Comparison of ENCODE assay signal across 14 cellular contexts in genomic region chr5:66653380-66653779, GRCh38. TPM values are rescaled to one million over a fixed set of nuclear protein-coding genes. Genes with fewer than 3 reads are reported as not detected.
DNase-seq lines count a peak whose midpoint lies in the region; ATAC-seq and TF ChIP-seq lines count a peak whose summit lies in the region.
"Had no signal": no experiment of that assay in that cellular context is flagged by ENCODE, and none has a peak within 500 bp of the region (broad histone marks: within the 10 kb centered on the region; RNA-seq: fewer than 3 reads in every experiment).

No MANE protein-coding gene starts in this region.

- TF ChIP-seq EP300 in tibial nerve (IDR thresholded peaks at IDR 0.05): no peak

- peaks cover 12% of the 10 kb centered on the region for H3K9me3 ChIP-seq in DND-41 (ENCODE audit: insufficient read depth, low read length, severe bottlenecking)
- no peaks in the 10 kb centered on the region for H3K9me3 ChIP-seq in MG63
- no peaks in the 10 kb centered on the region for H3K9me3 ChIP-seq in mammary epithelial cell (replicated peaks; ENCODE audit: insufficient read depth, low read length)
- no peaks in the 10 kb centered on the region for H3K9me3 ChIP-seq in lung (ENCODE audit: control insufficient read depth in 2 of 2, insufficient read depth in 1 of 2, low read length in 1 of 2)
- peaks cover 0 to 3% (median 0%) of the 10 kb centered on the region in 4 donors for H3K9me3 ChIP-seq in tibial nerve
- H3K9me3 ChIP-seq in uterus: no peaks in the 10 kb centered on the region
- peaks cover 0 to 12% (median 3%) of the 10 kb centered on the region in 8 donors for H3K9me3 ChIP-seq in spleen
- H3K9me3 ChIP-seq: stomach had no signal

- no peak overlapping the region for H3K27ac ChIP-seq in DND-41 (ENCODE audit: low read length)
- no peak overlapping the region for H3K27ac ChIP-seq in mammary epithelial cell (ENCODE audit: insufficient read depth, low read depth, low read length)
- H3K27ac ChIP-seq in lung (ENCODE audit: low read depth in 1 of 2, low read length in 1 of 2): no peak overlapping the region
- no peak overlapping the region for H3K27ac ChIP-seq in tibial nerve
- H3K27ac ChIP-seq in uterus: no peak overlapping the region
- no peak overlapping the region for H3K27ac ChIP-seq in spleen
- H3K27ac ChIP-seq: BLaER1 treated with 17β-estradiol and CSF1 and Interleukin-3, amounts not matched to agents 10 nM and 100 nM; stomach had no signal

- peaks cover 19% of the 10 kb centered on the region; the same call in 1 of the 2 replicates for H3K79me2 ChIP-seq in DND-41 (ENCODE audit: insufficient read depth, low read length)
- H3K79me2 ChIP-seq in mammary epithelial cell (ENCODE audit: insufficient read depth, low read length): no peaks in the 10 kb centered on the region

- peaks cover 3% of the 10 kb centered on the region; the same call in 1 of the 2 replicates for H3K36me3 ChIP-seq in DND-41 (ENCODE audit: insufficient read depth, low read length)
- no peaks in the 10 kb centered on the region for H3K36me3 ChIP-seq in MG63
- no peaks in the 10 kb centered on the region for H3K36me3 ChIP-seq in mammary epithelial cell (ENCODE audit: insufficient read depth, low read length)
- H3K36me3 ChIP-seq in lung (ENCODE audit: control insufficient read depth in 2 of 2, insufficient read depth in 2 of 2, low read length in 2 of 2): no peaks in the 10 kb centered on the region
- no peaks in the 10 kb centered on the region for H3K36me3 ChIP-seq in tibial nerve
- no peaks in the 10 kb centered on the region for H3K36me3 ChIP-seq in uterus
- no peaks in the 10 kb centered on the region for H3K36me3 ChIP-seq in spleen
- H3K36me3 ChIP-seq: BLaER1 treated with 17β-estradiol and CSF1 and Interleukin-3, amounts not matched to agents 10 nM and 100 nM; stomach had no signal

- TF ChIP-seq CTCF in DND-41 (IDR thresholded peaks at IDR 0.05; ENCODE audit: borderline replicate concordance, extremely low read depth, low read length, poor library complexity, severe bottlenecking) (no peak), mammary epithelial cell (conservative IDR thresholded peaks at IDR 0.05 in 1 of 2, IDR thresholded peaks at IDR 0.05 in 1 of 2; ENCODE audit: extremely low read depth in 1 of 2, insufficient read depth in 1 of 2, low read depth in 1 of 2, low read length in 2 of 2) (no peak), lung (IDR thresholded peaks at IDR 0.05; ENCODE audit: control extremely low read depth, extremely low read depth) (no peak), tibial nerve (IDR thresholded peaks at IDR 0.05) (no peak), uterus (IDR thresholded peaks at IDR 0.05) (no peak), spleen (IDR thresholded peaks at IDR 0.05 in 8 of 11, conservative IDR thresholded peaks at IDR 0.05 in 3 of 11) (no peak)

- no peaks in the 10 kb centered on the region for H3K4me1 ChIP-seq in DND-41 (ENCODE audit: insufficient read depth, low read length)
- H3K4me1 ChIP-seq in mammary epithelial cell (ENCODE audit: insufficient read depth, low read length): peaks cover 5% of the 10 kb centered on the region
- peaks cover 0 to 29% of the 10 kb centered on the region in 2 donors for H3K4me1 ChIP-seq in lung (ENCODE audit: control insufficient read depth in 2 of 2, insufficient read depth in 2 of 2, low read length in 2 of 2)
- H3K4me1 ChIP-seq in tibial nerve: peaks cover 0 to 7% (median 0%) of the 10 kb centered on the region in 4 donors
- no peaks in the 10 kb centered on the region for H3K4me1 ChIP-seq in uterus
- no peaks in the 10 kb centered on the region for H3K4me1 ChIP-seq in spleen
- H3K4me1 ChIP-seq: BLaER1 treated with 17β-estradiol and CSF1 and Interleukin-3, amounts not matched to agents 10 nM and 100 nM; stomach had no signal

- H2AFZ ChIP-seq in DND-41 (ENCODE audit: low read depth, low read length): no peak overlapping the region
- H2AFZ ChIP-seq in mammary epithelial cell (ENCODE audit: low read depth, low read length): no peak overlapping the region

- no TSS peak for BruUV-seq in mammary epithelial cell (replicated peaks; lab: Mats Ljungman, UMichigan)

- H3K9ac ChIP-seq in DND-41 (ENCODE audit: low read depth, low read length): no peak overlapping the region
- no peak overlapping the region for H3K9ac ChIP-seq in mammary epithelial cell (ENCODE audit: insufficient read depth, low read length)
- H3K9ac ChIP-seq: BLaER1 treated with 17β-estradiol and CSF1 and Interleukin-3, amounts not matched to agents 10 nM and 100 nM had no signal

- peaks cover 5% of the 10 kb centered on the region; the same call in 1 of the 2 replicates for H4K20me1 ChIP-seq in DND-41 (ENCODE audit: insufficient read depth, low read length)
- H4K20me1 ChIP-seq in mammary epithelial cell (ENCODE audit: insufficient read depth, low read length): no peaks in the 10 kb centered on the region
- H4K20me1 ChIP-seq: BLaER1 treated with 17β-estradiol and CSF1 and Interleukin-3, amounts not matched to agents 10 nM and 100 nM had no signal

- no peak for TF ChIP-seq POLR2A in tibial nerve (IDR thresholded peaks at IDR 0.05)
- no peak for TF ChIP-seq POLR2A in uterus (IDR thresholded peaks at IDR 0.05)
- no peak for TF ChIP-seq POLR2A in spleen (IDR thresholded peaks at IDR 0.05)

- intact Hi-C loops in mammary epithelial cell (cut with micrococcal nuclease): no loop called here
- intact Hi-C loops in uterus (cut with DNase I; ENCODE audit: low total_unique reads): no loop called here
- intact Hi-C loops in spleen (cut with DNase I; ENCODE audit: low total_unique reads): no loop called here

- ATAC-seq in DND-41 (ENCODE audit: insufficient read depth, low read depth) (peak; percentile 33; the same call in 2 of the 3 replicates), lung (ENCODE audit: insufficient read depth, low FRiP score) (peak; percentile 27)
- ATAC-seq: activated T-cell treated with anti-CD3 and anti-CD28 coated beads, Interleukin-2, amount 50 U/mL, for 4 hours had no signal

- CTCF ChIA-PET in mammary epithelial cell (lab: Charles Lee; ENCODE audit: low non-redundant PET): no interaction called here

- no peaks in the 10 kb centered on the region for H3K27me3 ChIP-seq in DND-41 (ENCODE audit: insufficient read depth, low read length, poor library complexity)
- H3K27me3 ChIP-seq in MG63: no peaks in the 10 kb centered on the region
- no peaks in the 10 kb centered on the region for H3K27me3 ChIP-seq in mammary epithelial cell (ENCODE audit: insufficient read depth, low read length)
- no peaks in the 10 kb centered on the region for H3K27me3 ChIP-seq in lung (ENCODE audit: control insufficient read depth, insufficient read depth)
- H3K27me3 ChIP-seq in tibial nerve: no peaks in the 10 kb centered on the region
- H3K27me3 ChIP-seq in uterus: no peaks in the 10 kb centered on the region
- no peaks in the 10 kb centered on the region for H3K27me3 ChIP-seq in spleen (replicated peaks in 1 of 7)
- H3K27me3 ChIP-seq: BLaER1 treated with 17β-estradiol and CSF1 and Interleukin-3, amounts not matched to agents 10 nM and 100 nM; stomach had no signal

- dilution Hi-C loops in mammary epithelial cell (cut with HindIII; ENCODE audit: low sequenced_read_pairs): no loop called here

- H3K4me2 ChIP-seq in DND-41 (ENCODE audit: insufficient read depth, low read length) (no peak overlapping the region), mammary epithelial cell (ENCODE audit: insufficient read depth, low read depth, low read length) (no peak overlapping the region)
- H3K4me2 ChIP-seq: BLaER1 treated with 17β-estradiol and CSF1 and Interleukin-3, amounts not matched to agents 10 nM and 100 nM had no signal

- DNase-seq in DND-41: no peak
- DNase-seq in MG63: peak; percentile 92
- peak; percentile 85 for DNase-seq in mammary epithelial cell
- DNase-seq in lung (ENCODE audit: low spot score): no peak
- no peak for DNase-seq in tibial nerve (ENCODE audit: low spot score in 2 of 2)
- no peak for DNase-seq in uterus
- no peak for DNase-seq in spleen
- no peak for DNase-seq in COLO829 (ENCODE audit: low spot score)
- DNase-seq: activated CD4-positive, CD25-positive, alpha-beta regulatory T cell; activated T-cell treated with anti-CD3 and anti-CD28 coated beads, Interleukin-2, amount 50 U/mL, for 4 hours; NCI-H1092 treated with DMSO at 0.1 percent for 48 hours; right cardiac atrium; stomach had no signal

- in situ Hi-C loops in mammary epithelial cell (cut with MboI; ENCODE audit: low sequenced_read_pairs in 2 of 2): no loop called here

- no peak overlapping the region for H3K4me3 ChIP-seq in DND-41 (ENCODE audit: low read depth in 1 of 2, low read length in 2 of 2)
- no peak overlapping the region for H3K4me3 ChIP-seq in MG63
- H3K4me3 ChIP-seq in mammary epithelial cell (replicated peaks in 1 of 3; ENCODE audit: insufficient read depth in 1 of 3, low read depth in 2 of 3, low read length in 3 of 3): no peak overlapping the region
- no peak overlapping the region for H3K4me3 ChIP-seq in lung
- no peak overlapping the region for H3K4me3 ChIP-seq in tibial nerve
- no peak overlapping the region for H3K4me3 ChIP-seq in uterus
- H3K4me3 ChIP-seq in spleen: no peak overlapping the region
- H3K4me3 ChIP-seq: BLaER1 treated with 17β-estradiol and CSF1 and Interleukin-3, amounts not matched to agents 10 nM and 100 nM; stomach had no signal

RNA-seq across cellular contexts. Expression of gene MAST4, which starts 57.2 kb away (rescaled TPM):
- total RNA-seq in MG63 (2014; rRNA removed; shearing (Covaris generic); ENCODE audit: low replicate concordance): 0.16 and 0.96 TPM in 2 replicates
- 100 to 1,000 TPM in 1 of 2 donors, 10 to 100 TPM in 1; 54.0 to 108 TPM for total RNA-seq in mammary epithelial cell
- 31.4 TPM for polyA plus RNA-seq in mammary epithelial cell
- 202 TPM for polyA minus RNA-seq in mammary epithelial cell
- total RNA-seq in lung: 100 to 1,000 TPM in 1 of 2 donors, 10 to 100 TPM in 1; 72.9 to 153 TPM
- polyA plus RNA-seq in lung: 10 to 100 TPM; 13.9 to 19.5 TPM
- total RNA-seq in tibial nerve: 10 to 100 TPM; 19.5 to 44.1 (median 24.1) TPM
- total RNA-seq in uterus: 100 to 1,000 TPM in 1 of 4 donors, 10 to 100 TPM in 2, 1 to 10 TPM in 1; 8.2 to 203 (median 35.5) TPM
- total RNA-seq in spleen: 10 to 100 TPM; 16.9 to 43.7 (median 28.5) TPM
- polyA plus RNA-seq in spleen: 1 to 10 TPM; 2.5 to 9.3 (median 9.2) TPM

Comparison
In these comparisons a context has a peak if more than half of its experiments do, and no peak if none do; other contexts are left out.
1. DNase-seq: peak in MG63 (single experiment) and mammary epithelial cell (single experiment); none in DND-41 (single experiment), lung (single experiment), tibial nerve (0 of 2), uterus (0 of 2), spleen (single experiment) and COLO829 (single experiment).